8 cellular contexts compared by ENCODE assay signal in the genomic region with DNA sequence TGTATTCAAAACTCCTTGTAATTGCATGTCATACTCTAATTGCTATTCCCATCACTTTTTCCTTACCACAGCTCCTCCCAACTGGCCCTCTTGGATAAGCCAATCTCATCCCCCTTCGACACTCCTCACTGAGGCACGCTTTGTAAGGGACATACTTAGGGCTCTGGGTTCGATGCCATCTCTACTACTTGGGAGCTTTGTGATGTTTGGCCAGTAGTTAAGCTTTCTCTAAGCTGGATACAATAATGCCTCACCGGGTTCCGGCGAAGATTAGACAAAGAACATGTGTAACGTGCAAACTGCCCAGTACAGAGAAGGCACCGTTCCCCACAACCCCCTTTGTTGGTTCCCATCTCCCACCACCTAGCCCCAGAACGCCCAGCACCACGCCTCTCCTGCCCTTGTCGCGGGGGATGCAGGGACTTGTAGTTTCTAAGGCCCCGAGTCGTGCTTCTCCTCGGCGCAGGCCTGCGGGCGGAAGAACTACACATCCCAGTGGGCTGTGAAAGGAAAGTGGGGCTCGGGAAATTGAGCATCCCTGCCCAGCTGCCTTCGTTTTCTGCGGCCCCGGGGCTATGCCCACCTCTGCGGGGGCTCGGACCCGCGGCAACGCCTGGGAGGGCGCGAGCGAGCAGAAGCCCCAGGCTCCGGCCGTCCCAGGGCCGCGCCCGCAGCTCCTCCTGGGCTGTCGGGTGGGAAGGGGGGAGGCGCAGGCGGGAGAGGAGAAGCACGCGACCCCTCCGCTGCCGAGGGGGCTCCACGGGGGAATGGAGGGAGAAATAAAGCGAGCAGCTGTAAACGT. TPM values are rescaled to one million over a fixed set of nuclear protein-coding genes. Genes with fewer than 3 reads are reported as not detected.
DNase-seq lines count a peak whose midpoint lies in the region; ATAC-seq and TF ChIP-seq lines count a peak whose summit lies in the region.

No MANE protein-coding gene starts in this region.

- H3K36me3 Mint-ChIP-seq in Calu3 (ENCODE audit: insufficient read depth, unreplicated experiment), result peaks cover 29% of the 10 kb centered on the region
- H3K36me3 Mint-ChIP-seq in activated CD8-positive, alpha-beta memory T cell treated with anti-CD3 and anti-CD28 coated beads, Interleukin-2, amount 10 ng/mL, durations not matched to agents 7 days and 5 days, result peaks cover 9% of the 10 kb centered on the region

- no peak overlapping the region for H3K27ac ChIP-seq in HUES48 (ENCODE audit: low read depth, low read length)

- intact Hi-C loops in Calu3 (cut with micrococcal nuclease; ENCODE audit: unreplicated experiment), result loop anchor here (5.0 kb wide), 2 partner anchors 58 to 157 kb away; partner anchors contain the start of gene TMEM242

- H3K27ac Mint-ChIP-seq in Calu3 (ENCODE audit: unreplicated experiment), result peak overlapping the region; percentile 69
- H3K27ac Mint-ChIP-seq in activated CD8-positive, alpha-beta memory T cell treated with anti-CD3 and anti-CD28 coated beads, Interleukin-2, amount 10 ng/mL, durations not matched to agents 7 days and 5 days, result peak overlapping the region; percentile 80

- peak overlapping the region; percentile 80 for H3K4me3 Mint-ChIP-seq in Calu3 (ENCODE audit: low read depth, unreplicated experiment)
- H3K4me3 Mint-ChIP-seq in activated CD8-positive, alpha-beta memory T cell treated with anti-CD3 and anti-CD28 coated beads, Interleukin-2, amount 10 ng/mL, durations not matched to agents 7 days and 5 days, result peak overlapping the region; percentile 82

- H3K4me3 ChIP-seq in HUES48 (ENCODE audit: low read depth, low read length) (peak overlapping the region; percentile 74), endocrine pancreas (ENCODE audit: control insufficient read depth, insufficient read depth, low read length) (peak overlapping the region; percentile 72)

- peak; percentile 83 for ATAC-seq in GM21447 (IDR thresholded peaks at IDR 0.05; ENCODE audit: unreplicated experiment)
- peak; percentile 76 for ATAC-seq in activated CD8-positive, alpha-beta memory T cell treated with anti-CD3 and anti-CD28 coated beads, Interleukin-2, amount 10 ng/mL, durations not matched to agents 7 days and 5 days

- H3K27me3 ChIP-seq in HUES48 (ENCODE audit: control insufficient read depth, insufficient read depth, low read length), result peaks cover 24% of the 10 kb centered on the region
- no peaks in the 10 kb centered on the region for H3K27me3 ChIP-seq in endocrine pancreas (ENCODE audit: control insufficient read depth, insufficient read depth, low read length)

- no peaks in the 10 kb centered on the region for H3K9me3 ChIP-seq in HUES48 (ENCODE audit: control insufficient read depth, insufficient read depth, low read length)
- no peaks in the 10 kb centered on the region for H3K9me3 ChIP-seq in endocrine pancreas (ENCODE audit: control insufficient read depth, low read length)

- H3K27me3 Mint-ChIP-seq in Calu3 (ENCODE audit: unreplicated experiment), result no peaks in the 10 kb centered on the region
- peaks cover 2% of the 10 kb centered on the region for H3K27me3 Mint-ChIP-seq in activated CD8-positive, alpha-beta memory T cell treated with anti-CD3 and anti-CD28 coated beads, Interleukin-2, amount 10 ng/mL, durations not matched to agents 7 days and 5 days

- CTCF ChIA-PET in Calu3 (lab: Charles Lee), result interaction anchor here (0.6 to 1.1 kb wide), 2 partner anchors 151 to 199 kb away, joined by 3 to 5 read pairs; no protein-coding TSS in a partner anchor
- CTCF ChIA-PET in activated CD8-positive, alpha-beta memory T cell treated with anti-CD3 and anti-CD28 coated beads, Interleukin-2, amount 10 ng/mL, durations not matched to agents 7 days and 5 days (lab: Charles Lee), result interaction anchor here (0.8 to 1.7 kb wide), 10 partner anchors 9 to 289 kb away, joined by 3 to 8 read pairs (median 4); partner anchors contain the start of gene TMEM242

- DNase-seq in Calu3, result peak; percentile 83
- peak; percentile 85 for DNase-seq in NOMO-1 treated with dmso at 0.1 percent for 144 hours (lab: John Stamatoyannopoulos, UW; ENCODE audit: unreplicated experiment)
- peak; percentile 94 for DNase-seq in activated CD8-positive, alpha-beta memory T cell treated with anti-CD3 and anti-CD28 coated beads, Interleukin-2, amount 10 ng/mL, durations not matched to agents 7 days and 5 days
- DNase-seq in mesenteric fat pad (ENCODE audit: low spot score), result peak; percentile 94
- DNase-seq in stimulated activated CD8-positive, alpha-beta memory T cell treated with anti-CD3 and anti-CD28 coated beads, Interleukin-12 subunit alpha, Interleukin-12 subunit beta, amount 100 ng/mL, for 4 hours (ENCODE audit: low read depth), result peak; percentile 78

- peaks cover 20% of the 10 kb centered on the region for H3K4me1 Mint-ChIP-seq in Calu3 (ENCODE audit: low read depth, unreplicated experiment)
- H3K4me1 Mint-ChIP-seq in activated CD8-positive, alpha-beta memory T cell treated with anti-CD3 and anti-CD28 coated beads, Interleukin-2, amount 10 ng/mL, durations not matched to agents 7 days and 5 days, result peaks cover 26% of the 10 kb centered on the region

- H3K9ac ChIP-seq in HUES48 (ENCODE audit: low read depth, low read length) (peak overlapping the region; percentile 12; the same call in 1 of the 2 replicates), endocrine pancreas (ENCODE audit: control insufficient read depth, insufficient read depth, low read length) (peak overlapping the region; percentile 95)

- H3K9me3 Mint-ChIP-seq in Calu3 (ENCODE audit: low read depth, unreplicated experiment), result no peaks in the 10 kb centered on the region
- H3K9me3 Mint-ChIP-seq in activated CD8-positive, alpha-beta memory T cell treated with anti-CD3 and anti-CD28 coated beads, Interleukin-2, amount 10 ng/mL, durations not matched to agents 7 days and 5 days (ENCODE audit: low read depth), result no peaks in the 10 kb centered on the region

- no peaks in the 10 kb centered on the region for H3K36me3 ChIP-seq in HUES48 (ENCODE audit: control insufficient read depth, insufficient read depth, low read length)
- H3K36me3 ChIP-seq in endocrine pancreas (ENCODE audit: control insufficient read depth, insufficient read depth, low read length), result no peaks in the 10 kb centered on the region

- H3K4me1 ChIP-seq in HUES48 (ENCODE audit: control insufficient read depth, insufficient read depth, low read length) (peaks cover 11% of the 10 kb centered on the region; the same call in 1 of the 2 replicates), endocrine pancreas (ENCODE audit: control insufficient read depth, insufficient read depth, low read length) (peaks cover 7% of the 10 kb centered on the region)

- TF ChIP-seq CTCF in Calu3 (IDR thresholded peaks at IDR 0.05; ENCODE audit: unreplicated experiment), result no peak

- BruUV-seq in Calu3 (replicated peaks; lab: Mats Ljungman, UMichigan), result TSS peak; percentile 48

RNA-seq across cellular contexts. Expression of gene ZDHHC14, which starts 1.1 kb away (rescaled TPM):
- total RNA-seq in Calu3 (2022) (17.3 and 18.6 TPM in 2 replicates), mesenteric fat pad (8.5 TPM)
- total RNA-seq in activated CD8-positive, alpha-beta memory T cell treated with anti-CD3 and anti-CD28 coated beads, Interleukin-2, amount 10 ng/mL, durations not matched to agents 7 days and 5 days, result 10 to 100 TPM in 1 of 2 experiments, 1 to 10 TPM in 1; 7.9 to 32.7 TPM

RNA-seq across cellular contexts. Expression of gene TMEM242, which starts 56.5 kb away (rescaled TPM):
- total RNA-seq in Calu3 (2022), result 7.9 and 9.9 TPM in 2 replicates
- 10 to 100 TPM; 10.3 to 14.1 TPM for total RNA-seq in activated CD8-positive, alpha-beta memory T cell treated with anti-CD3 and anti-CD28 coated beads, Interleukin-2, amount 10 ng/mL, durations not matched to agents 7 days and 5 days
- 9.6 TPM for total RNA-seq in mesenteric fat pad
